ENCODE assay signal across 8 cellular contexts in genomic region chr4:23135792-23136645, GRCh38.
DNase-seq lines count a peak whose midpoint lies in the region; ATAC-seq and TF ChIP-seq lines count a peak whose summit lies in the region.

No MANE protein-coding gene starts in this region.

- H3K27me3 ChIP-seq in Peyer's patch (no peaks in the 10 kb centered on the region), psoas muscle (ENCODE audit: insufficient read depth in 3 of 3, low read length in 2 of 3) (no peaks in the 10 kb centered on the region)

- no peaks in the 10 kb centered on the region for H3K36me3 ChIP-seq in Peyer's patch
- H3K36me3 ChIP-seq in psoas muscle (ENCODE audit: insufficient read depth in 1 of 2, low read depth in 1 of 2), result no peaks in the 10 kb centered on the region

- peak in 5 of 6 experiments; percentile 24 to 66 (median 61) for TF ChIP-seq CTCF in Peyer's patch (IDR thresholded peaks at IDR 0.05)
- peak; percentile 71 for TF ChIP-seq CTCF in fibroblast of mammary gland (conservative IDR thresholded peaks at IDR 0.05; ENCODE audit: control insufficient read depth, insufficient read depth, low read depth, low read length)
- TF ChIP-seq CTCF in psoas muscle (IDR thresholded peaks at IDR 0.05), result peak; percentile 83

- peak; percentile 68 for DNase-seq in Ammon's horn (ENCODE audit: low spot score)
- DNase-seq in KBM-7, result peak; percentile 37
- no peak for DNase-seq in Peyer's patch
- peak; percentile 42 for DNase-seq in fibroblast of mammary gland (ENCODE audit: low read depth)
- no peak for DNase-seq in psoas muscle
- DNase-seq in posterior cingulate gyrus, result no peak
- no peak for DNase-seq in amniotic stem cell (lab: John Stamatoyannopoulos, UW)

- no peak for TF ChIP-seq POLR2A in GM18505 (IDR thresholded peaks at IDR 0.05; ENCODE audit: borderline replicate concordance, extremely low read depth, insufficient read depth, insufficient read length)
- TF ChIP-seq POLR2A in Peyer's patch (IDR thresholded peaks at IDR 0.05), result no peak

- peak; percentile 69 for ATAC-seq in GM18505 (IDR thresholded peaks at IDR 0.05; ENCODE audit: unreplicated experiment)
- ATAC-seq in psoas muscle, result peak in 2 of 4 donors; percentile 49 to 53

- in situ Hi-C loops in KBM-7 (cut with MboI; ENCODE audit: low pct_unique_long_range_greater_than_20kb, low sequenced_read_pairs), result no loop called here

- intact Hi-C loops in psoas muscle (cut with DNase I) (loop anchor here in 1 of 2 donors (5.0 kb wide), 1 partner anchor 1281 kb away; no protein-coding TSS in a partner anchor), posterior cingulate gyrus (cut with DNase I) (no loop called here)

- no peak overlapping the region for H3K27ac ChIP-seq in Peyer's patch
- no peak overlapping the region for H3K27ac ChIP-seq in psoas muscle

- H3K4me3 ChIP-seq in Peyer's patch, result no peak overlapping the region
- H3K4me3 ChIP-seq in fibroblast of mammary gland (ENCODE audit: control insufficient read depth, low read depth, low read length), result no peak overlapping the region
- no peak overlapping the region for H3K4me3 ChIP-seq in psoas muscle

- WGBS in psoas muscle, 3 donors, result 65 to 73% (median 66%) methylated on average over 1 of the region's 1 CpG

- H3K4me1 ChIP-seq in Peyer's patch (no peaks in the 10 kb centered on the region), psoas muscle (no peaks in the 10 kb centered on the region)

- H3K9me3 ChIP-seq in Peyer's patch (no peaks in the 10 kb centered on the region), psoas muscle (no peaks in the 10 kb centered on the region)

Comparison
In these comparisons a context has a peak if more than half of its experiments do, and no peak if none do; other contexts are left out.
1. DNase-seq: peak in Ammon's horn (single experiment), KBM-7 (single experiment) and fibroblast of mammary gland (single experiment); none in Peyer's patch (0 of 3), psoas muscle (0 of 2), posterior cingulate gyrus (0 of 10) and amniotic stem cell (single experiment).
2. Peak in every context shown above with its lines, with median percentiles within 50 percentile points of each other: CTCF ChIP-seq.